1 cellular context compared by ENCODE assay signal in the genomic region with DNA sequence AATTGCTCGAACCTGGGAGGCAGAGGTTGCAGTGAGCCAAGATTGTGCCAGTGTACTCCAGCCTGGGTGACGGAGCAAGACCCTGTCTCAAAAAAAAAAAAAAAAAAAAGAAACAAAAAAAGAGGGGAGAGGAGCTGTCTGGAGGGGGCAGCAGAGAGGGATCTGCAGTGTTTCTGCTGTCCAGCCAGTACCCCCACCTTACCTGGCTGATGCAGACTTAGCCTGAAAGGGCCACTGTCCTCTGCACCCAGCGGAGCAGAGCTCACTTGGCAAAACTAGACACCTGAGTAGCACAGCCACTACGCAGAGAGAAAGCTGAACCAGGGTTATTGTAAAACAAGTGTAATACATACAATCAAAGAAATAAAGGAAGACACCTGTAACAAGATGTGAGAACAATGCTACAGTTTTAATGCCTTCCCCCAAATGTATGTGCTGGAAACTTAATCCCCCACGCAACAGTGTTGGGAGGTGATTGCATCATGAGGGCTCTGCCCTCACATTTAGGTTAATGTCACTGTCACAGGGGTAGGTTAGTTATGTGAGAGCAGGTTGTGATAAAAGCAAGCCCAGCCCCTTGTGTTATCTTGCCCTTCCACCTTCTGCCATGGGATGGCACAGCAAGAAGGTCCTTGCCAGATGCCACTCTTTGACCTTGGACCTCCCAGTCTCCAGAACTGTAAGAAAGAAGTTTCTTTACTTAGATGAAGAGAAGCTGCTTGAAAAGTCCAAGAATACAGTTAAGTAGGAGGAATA.
TF ChIP-seq lines count a peak whose summit lies in the region.

No MANE protein-coding gene starts in this region.

TF ChIP-seq in K562, 482 proteins besides CTCF, POLR2A, EP300 and RAD21 (continued from another document and continues in another):
- TF ChIP-seq, protein P1, sequence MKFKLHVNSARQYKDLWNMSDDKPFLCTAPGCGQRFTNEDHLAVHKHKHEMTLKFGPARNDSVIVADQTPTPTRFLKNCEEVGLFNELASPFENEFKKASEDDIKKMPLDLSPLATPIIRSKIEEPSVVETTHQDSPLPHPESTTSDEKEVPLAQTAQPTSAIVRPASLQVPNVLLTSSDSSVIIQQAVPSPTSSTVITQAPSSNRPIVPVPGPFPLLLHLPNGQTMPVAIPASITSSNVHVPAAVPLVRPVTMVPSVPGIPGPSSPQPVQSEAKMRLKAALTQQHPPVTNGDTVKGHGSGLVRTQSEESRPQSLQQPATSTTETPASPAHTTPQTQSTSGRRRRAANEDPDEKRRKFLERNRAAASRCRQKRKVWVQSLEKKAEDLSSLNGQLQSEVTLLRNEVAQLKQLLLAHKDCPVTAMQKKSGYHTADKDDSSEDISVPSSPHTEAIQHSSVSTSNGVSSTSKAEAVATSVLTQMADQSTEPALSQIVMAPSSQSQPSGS (CRISPR knock-in tag; IDR thresholded peaks at IDR 0.05), result no peak
- TF ChIP-seq WHSC1 (IDR thresholded peaks at IDR 0.05; ENCODE audit: low read length) (no peak), RBM25 (IDR thresholded peaks at IDR 0.05; ENCODE audit: low read depth, low read length, severe bottlenecking) (no peak), MTA3 (IDR thresholded peaks at IDR 0.05; ENCODE audit: borderline replicate concordance) (peak; percentile 58; the same call in 1 of the 2 replicates), RBM34 (IDR thresholded peaks at IDR 0.05; ENCODE audit: borderline replicate concordance, insufficient read depth, low read length) (no peak), EWSR1 (IDR thresholded peaks at IDR 0.05; ENCODE audit: borderline replicate concordance, low read depth, partially characterized antibody) (no peak), GABPA (tag; conservative IDR thresholded peaks at IDR 0.05; ENCODE audit: low read depth) (no peak), SMARCE1 (IDR thresholded peaks at IDR 0.05) (no peak; the same call in 1 of the 2 replicates), CXXC5 (CRISPR knock-in tag; IDR thresholded peaks at IDR 0.05) (peak; percentile 83), HDAC6 (IDR thresholded peaks at IDR 0.05; ENCODE audit: low read depth, low read length) (no peak), NONO (IDR thresholded peaks at IDR 0.05; ENCODE audit: low read depth in 2 of 2, low read length in 1 of 2) (no peak), TAL1 (IDR thresholded peaks at IDR 0.05) (peak; percentile 72), ZNF384 (IDR thresholded peaks at IDR 0.05; ENCODE audit: low read depth, low read length) (peak; percentile 89), BCOR (IDR thresholded peaks at IDR 0.05) (no peak), ZFPM2 (CRISPR knock-in tag; IDR thresholded peaks at IDR 0.05) (no peak), MCM3 (IDR thresholded peaks at IDR 0.05) (no peak), TSC22D4 (tag; IDR thresholded peaks at IDR 0.05) (no peak), ZBED1 (IDR thresholded peaks at IDR 0.05) (no peak), ZNF76 (CRISPR knock-in tag; IDR thresholded peaks at IDR 0.05; ENCODE audit: borderline replicate concordance) (no peak), SOX6 (IDR thresholded peaks at IDR 0.05) (peak; percentile 88), HDAC3 (IDR thresholded peaks at IDR 0.05; ENCODE audit: borderline replicate concordance, partially characterized antibody) (no peak), KAT2B (IDR thresholded peaks at IDR 0.05; ENCODE audit: low read depth, low read length) (no peak), SUPT5H (IDR thresholded peaks at IDR 0.05) (no peak), PRMT5 (CRISPR knock-in tag; IDR thresholded peaks at IDR 0.05) (no peak), FIP1L1 (IDR thresholded peaks at IDR 0.05; ENCODE audit: low read depth, low read length, poor library complexity, severe bottlenecking) (no peak), PHF21A (IDR thresholded peaks at IDR 0.05; ENCODE audit: borderline replicate concordance, low read depth) (no peak), ELF4 (CRISPR knock-in tag; IDR thresholded peaks at IDR 0.05) (no peak), ARID4B (CRISPR knock-in tag; IDR thresholded peaks at IDR 0.05) (no peak), CC2D1A (IDR thresholded peaks at IDR 0.05) (no peak), ZNF12 (CRISPR knock-in tag; IDR thresholded peaks at IDR 0.05) (no peak), HNRNPH1 (optimal IDR thresholded peaks at IDR 0.05; ENCODE audit: low read depth, low read length) (no peak)
- TF ChIP-seq, protein P2, sequence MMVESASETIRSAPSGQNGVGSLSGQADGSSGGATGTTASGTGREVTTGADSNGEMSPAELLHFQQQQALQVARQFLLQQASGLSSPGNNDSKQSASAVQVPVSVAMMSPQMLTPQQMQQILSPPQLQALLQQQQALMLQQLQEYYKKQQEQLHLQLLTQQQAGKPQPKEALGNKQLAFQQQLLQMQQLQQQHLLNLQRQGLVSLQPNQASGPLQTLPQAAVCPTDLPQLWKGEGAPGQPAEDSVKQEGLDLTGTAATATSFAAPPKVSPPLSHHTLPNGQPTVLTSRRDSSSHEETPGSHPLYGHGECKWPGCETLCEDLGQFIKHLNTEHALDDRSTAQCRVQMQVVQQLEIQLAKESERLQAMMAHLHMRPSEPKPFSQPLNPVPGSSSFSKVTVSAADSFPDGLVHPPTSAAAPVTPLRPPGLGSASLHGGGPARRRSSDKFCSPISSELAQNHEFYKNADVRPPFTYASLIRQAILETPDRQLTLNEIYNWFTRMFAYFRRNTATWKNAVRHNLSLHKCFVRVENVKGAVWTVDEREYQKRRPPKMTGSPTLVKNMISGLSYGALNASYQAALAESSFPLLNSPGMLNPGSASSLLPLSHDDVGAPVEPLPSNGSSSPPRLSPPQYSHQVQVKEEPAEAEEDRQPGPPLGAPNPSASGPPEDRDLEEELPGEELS (CRISPR knock-in tag; IDR thresholded peaks at IDR 0.05; ENCODE audit: borderline replicate concordance), result no peak
- TF ChIP-seq, protein P3, sequence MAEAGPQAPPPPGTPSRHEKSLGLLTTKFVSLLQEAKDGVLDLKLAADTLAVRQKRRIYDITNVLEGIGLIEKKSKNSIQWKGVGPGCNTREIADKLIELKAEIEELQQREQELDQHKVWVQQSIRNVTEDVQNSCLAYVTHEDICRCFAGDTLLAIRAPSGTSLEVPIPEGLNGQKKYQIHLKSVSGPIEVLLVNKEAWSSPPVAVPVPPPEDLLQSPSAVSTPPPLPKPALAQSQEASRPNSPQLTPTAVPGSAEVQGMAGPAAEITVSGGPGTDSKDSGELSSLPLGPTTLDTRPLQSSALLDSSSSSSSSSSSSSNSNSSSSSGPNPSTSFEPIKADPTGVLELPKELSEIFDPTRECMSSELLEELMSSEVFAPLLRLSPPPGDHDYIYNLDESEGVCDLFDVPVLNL (CRISPR knock-in tag; IDR thresholded peaks at IDR 0.05; ENCODE audit: low read depth), result no peak
- TF ChIP-seq, protein P4, sequence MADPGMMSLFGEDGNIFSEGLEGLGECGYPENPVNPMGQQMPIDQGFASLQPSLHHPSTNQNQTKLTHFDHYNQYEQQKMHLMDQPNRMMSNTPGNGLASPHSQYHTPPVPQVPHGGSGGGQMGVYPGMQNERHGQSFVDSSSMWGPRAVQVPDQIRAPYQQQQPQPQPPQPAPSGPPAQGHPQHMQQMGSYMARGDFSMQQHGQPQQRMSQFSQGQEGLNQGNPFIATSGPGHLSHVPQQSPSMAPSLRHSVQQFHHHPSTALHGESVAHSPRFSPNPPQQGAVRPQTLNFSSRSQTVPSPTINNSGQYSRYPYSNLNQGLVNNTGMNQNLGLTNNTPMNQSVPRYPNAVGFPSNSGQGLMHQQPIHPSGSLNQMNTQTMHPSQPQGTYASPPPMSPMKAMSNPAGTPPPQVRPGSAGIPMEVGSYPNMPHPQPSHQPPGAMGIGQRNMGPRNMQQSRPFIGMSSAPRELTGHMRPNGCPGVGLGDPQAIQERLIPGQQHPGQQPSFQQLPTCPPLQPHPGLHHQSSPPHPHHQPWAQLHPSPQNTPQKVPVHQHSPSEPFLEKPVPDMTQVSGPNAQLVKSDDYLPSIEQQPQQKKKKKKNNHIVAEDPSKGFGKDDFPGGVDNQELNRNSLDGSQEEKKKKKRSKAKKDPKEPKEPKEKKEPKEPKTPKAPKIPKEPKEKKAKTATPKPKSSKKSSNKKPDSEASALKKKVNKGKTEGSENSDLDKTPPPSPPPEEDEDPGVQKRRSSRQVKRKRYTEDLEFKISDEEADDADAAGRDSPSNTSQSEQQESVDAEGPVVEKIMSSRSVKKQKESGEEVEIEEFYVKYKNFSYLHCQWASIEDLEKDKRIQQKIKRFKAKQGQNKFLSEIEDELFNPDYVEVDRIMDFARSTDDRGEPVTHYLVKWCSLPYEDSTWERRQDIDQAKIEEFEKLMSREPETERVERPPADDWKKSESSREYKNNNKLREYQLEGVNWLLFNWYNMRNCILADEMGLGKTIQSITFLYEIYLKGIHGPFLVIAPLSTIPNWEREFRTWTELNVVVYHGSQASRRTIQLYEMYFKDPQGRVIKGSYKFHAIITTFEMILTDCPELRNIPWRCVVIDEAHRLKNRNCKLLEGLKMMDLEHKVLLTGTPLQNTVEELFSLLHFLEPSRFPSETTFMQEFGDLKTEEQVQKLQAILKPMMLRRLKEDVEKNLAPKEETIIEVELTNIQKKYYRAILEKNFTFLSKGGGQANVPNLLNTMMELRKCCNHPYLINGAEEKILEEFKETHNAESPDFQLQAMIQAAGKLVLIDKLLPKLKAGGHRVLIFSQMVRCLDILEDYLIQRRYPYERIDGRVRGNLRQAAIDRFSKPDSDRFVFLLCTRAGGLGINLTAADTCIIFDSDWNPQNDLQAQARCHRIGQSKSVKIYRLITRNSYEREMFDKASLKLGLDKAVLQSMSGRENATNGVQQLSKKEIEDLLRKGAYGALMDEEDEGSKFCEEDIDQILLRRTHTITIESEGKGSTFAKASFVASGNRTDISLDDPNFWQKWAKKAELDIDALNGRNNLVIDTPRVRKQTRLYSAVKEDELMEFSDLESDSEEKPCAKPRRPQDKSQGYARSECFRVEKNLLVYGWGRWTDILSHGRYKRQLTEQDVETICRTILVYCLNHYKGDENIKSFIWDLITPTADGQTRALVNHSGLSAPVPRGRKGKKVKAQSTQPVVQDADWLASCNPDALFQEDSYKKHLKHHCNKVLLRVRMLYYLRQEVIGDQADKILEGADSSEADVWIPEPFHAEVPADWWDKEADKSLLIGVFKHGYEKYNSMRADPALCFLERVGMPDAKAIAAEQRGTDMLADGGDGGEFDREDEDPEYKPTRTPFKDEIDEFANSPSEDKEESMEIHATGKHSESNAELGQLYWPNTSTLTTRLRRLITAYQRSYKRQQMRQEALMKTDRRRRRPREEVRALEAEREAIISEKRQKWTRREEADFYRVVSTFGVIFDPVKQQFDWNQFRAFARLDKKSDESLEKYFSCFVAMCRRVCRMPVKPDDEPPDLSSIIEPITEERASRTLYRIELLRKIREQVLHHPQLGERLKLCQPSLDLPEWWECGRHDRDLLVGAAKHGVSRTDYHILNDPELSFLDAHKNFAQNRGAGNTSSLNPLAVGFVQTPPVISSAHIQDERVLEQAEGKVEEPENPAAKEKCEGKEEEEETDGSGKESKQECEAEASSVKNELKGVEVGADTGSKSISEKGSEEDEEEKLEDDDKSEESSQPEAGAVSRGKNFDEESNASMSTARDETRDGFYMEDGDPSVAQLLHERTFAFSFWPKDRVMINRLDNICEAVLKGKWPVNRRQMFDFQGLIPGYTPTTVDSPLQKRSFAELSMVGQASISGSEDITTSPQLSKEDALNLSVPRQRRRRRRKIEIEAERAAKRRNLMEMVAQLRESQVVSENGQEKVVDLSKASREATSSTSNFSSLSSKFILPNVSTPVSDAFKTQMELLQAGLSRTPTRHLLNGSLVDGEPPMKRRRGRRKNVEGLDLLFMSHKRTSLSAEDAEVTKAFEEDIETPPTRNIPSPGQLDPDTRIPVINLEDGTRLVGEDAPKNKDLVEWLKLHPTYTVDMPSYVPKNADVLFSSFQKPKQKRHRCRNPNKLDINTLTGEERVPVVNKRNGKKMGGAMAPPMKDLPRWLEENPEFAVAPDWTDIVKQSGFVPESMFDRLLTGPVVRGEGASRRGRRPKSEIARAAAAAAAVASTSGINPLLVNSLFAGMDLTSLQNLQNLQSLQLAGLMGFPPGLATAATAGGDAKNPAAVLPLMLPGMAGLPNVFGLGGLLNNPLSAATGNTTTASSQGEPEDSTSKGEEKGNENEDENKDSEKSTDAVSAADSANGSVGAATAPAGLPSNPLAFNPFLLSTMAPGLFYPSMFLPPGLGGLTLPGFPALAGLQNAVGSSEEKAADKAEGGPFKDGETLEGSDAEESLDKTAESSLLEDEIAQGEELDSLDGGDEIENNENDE (IDR thresholded peaks at IDR 0.05; ENCODE audit: low read depth, low read length), result no peak
- TF ChIP-seq, protein P5, sequence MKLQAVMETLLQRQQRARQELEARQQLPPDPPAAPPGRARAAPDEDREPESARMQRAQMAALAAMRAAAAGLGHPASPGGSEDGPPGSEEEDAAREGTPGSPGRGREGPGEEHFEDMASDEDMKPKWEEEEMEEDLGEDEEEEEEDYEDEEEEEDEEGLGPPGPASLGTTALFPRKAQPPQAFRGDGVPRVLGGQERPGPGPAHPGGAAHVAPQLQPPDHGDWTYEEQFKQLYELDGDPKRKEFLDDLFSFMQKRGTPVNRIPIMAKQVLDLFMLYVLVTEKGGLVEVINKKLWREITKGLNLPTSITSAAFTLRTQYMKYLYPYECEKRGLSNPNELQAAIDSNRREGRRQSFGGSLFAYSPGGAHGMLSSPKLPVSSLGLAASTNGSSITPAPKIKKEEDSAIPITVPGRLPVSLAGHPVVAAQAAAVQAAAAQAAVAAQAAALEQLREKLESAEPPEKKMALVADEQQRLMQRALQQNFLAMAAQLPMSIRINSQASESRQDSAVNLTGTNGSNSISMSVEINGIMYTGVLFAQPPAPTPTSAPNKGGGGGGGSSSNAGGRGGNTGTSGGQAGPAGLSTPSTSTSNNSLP (IDR thresholded peaks at IDR 0.05; ENCODE audit: borderline replicate concordance, low read depth, low read length), result no peak
